9 cellular contexts compared by ENCODE assay signal in genomic region chr11:128547946-128548654, GRCh38. TPM values are rescaled to one million over a fixed set of nuclear protein-coding genes. Genes with fewer than 3 reads are reported as not detected.
A peak's percentile ranks its signal among the peaks of the same experiment; 100 is the strongest.
DNase-seq lines count a peak whose midpoint lies in the region; ATAC-seq and TF ChIP-seq lines count a peak whose summit lies in the region.
"Had no signal": no experiment of that assay in that cellular context is flagged by ENCODE, and none has a peak within 500 bp of the region (broad histone marks: within the 10 kb centered on the region; RNA-seq: fewer than 3 reads in every experiment).

No MANE protein-coding gene starts in this region.

- TF ChIP-seq CTCF in AG04450 (IDR thresholded peaks at IDR 0.05; ENCODE audit: low read depth, low read length) (no peak), MM.1S (IDR thresholded peaks at IDR 0.05; ENCODE audit: low read length) (no peak), choroid plexus epithelial cell (conservative IDR thresholded peaks at IDR 0.05; ENCODE audit: low read depth, low read length) (no peak)

- no peaks in the 10 kb centered on the region for H3K36me3 ChIP-seq in MM.1S (replicated peaks; ENCODE audit: insufficient read depth, low read length)
- H3K36me3 ChIP-seq in naive thymus-derived CD4-positive, alpha-beta T cell (ENCODE audit: control insufficient read depth in 2 of 3, insufficient read depth in 3 of 3, low read length in 3 of 3): no peaks in the 10 kb centered on the region

- H2AFZ ChIP-seq in MM.1S (ENCODE audit: low read length): peak overlapping the region; percentile 82

- H3F3A ChIP-seq in MM.1S (ENCODE audit: insufficient read depth, low read length): no peaks in the 10 kb centered on the region

- intact Hi-C loops in naive thymus-derived CD4-positive, alpha-beta T cell (cut with micrococcal nuclease): loop anchor here (1.0 to 2.0 kb wide), 5 partner anchors 8 to 63 kb away; no protein-coding TSS in a partner anchor

- no peaks in the 10 kb centered on the region for H3K79me2 ChIP-seq in MM.1S (ENCODE audit: low read length)

- H3K36me3 Mint-ChIP-seq in naive thymus-derived CD4-positive, alpha-beta T cell: peaks cover 0 to 3% (median 0%) of the 10 kb centered on the region in 5 donors

- no peaks in the 10 kb centered on the region for H3K9me3 Mint-ChIP-seq in naive thymus-derived CD4-positive, alpha-beta T cell

- H3K4me2 ChIP-seq in MM.1S (ENCODE audit: low read depth, low read length): peak overlapping the region; percentile 84; the same call in 1 of the 2 replicates

- DNase-seq in AG04450 (ENCODE audit: low read depth, low spot score) (no peak), MM.1S (no peak), choroid plexus epithelial cell (ENCODE audit: low read depth) (no peak), NCI-H2196 treated with DMSO at 0.1 percent for 48 hours (lab: John Stamatoyannopoulos, UW; ENCODE audit: unreplicated experiment) (no peak)
- peak in 4 of 9 donors; percentile 36 to 42 (median 38) for DNase-seq in naive thymus-derived CD4-positive, alpha-beta T cell
- DNase-seq: activated effector memory CD4-positive, alpha-beta T cell treated with Interleukin-2 at 50 U/mL for 16 hours had no signal

- no peaks in the 10 kb centered on the region for H3K27me3 Mint-ChIP-seq in naive thymus-derived CD4-positive, alpha-beta T cell

- peaks cover 52 to 100% (median 93%) of the 10 kb centered on the region in 7 donors for H3K4me1 Mint-ChIP-seq in naive thymus-derived CD4-positive, alpha-beta T cell

- peak overlapping the region; percentile 32; the same call in 1 of the 2 replicates for H3K9ac ChIP-seq in MM.1S (ENCODE audit: low read length)

- H3K4me3 ChIP-seq in AG04450 (ENCODE audit: low read depth, low read length): peak overlapping the region; percentile 40
- peak overlapping the region; percentile 55 for H3K4me3 ChIP-seq in MM.1S (ENCODE audit: low read length)
- H3K4me3 ChIP-seq in choroid plexus epithelial cell (ENCODE audit: low read depth, low read length): peak overlapping the region; percentile 52
- H3K4me3 ChIP-seq in naive thymus-derived CD4-positive, alpha-beta T cell (ENCODE audit: low read length): peak overlapping the region; percentile 37

- POLR2A ChIA-PET in AG04450 (lab: Yijun Ruan, JAX): no interaction called here
- POLR2A ChIA-PET in naive thymus-derived CD4-positive, alpha-beta T cell (lab: Charles Lee): interaction anchor here (0.5 to 15.5 kb wide), 14 partner anchors 9 to 334 kb away, joined by 3 to 380 read pairs (median 4); no protein-coding TSS in a partner anchor

- CTCF ChIA-PET in AG04450 (lab: Charles Lee): interaction anchor here (0.8 to 3.5 kb wide), 4 partner anchors 18 to 376 kb away, joined by 3 to 14 read pairs (median 4); no protein-coding TSS in a partner anchor
- CTCF ChIA-PET in naive thymus-derived CD4-positive, alpha-beta T cell (lab: Charles Lee): interaction anchor here (1.0 to 1.8 kb wide), 5 partner anchors 11 to 84 kb away, joined by 3 to 12 read pairs (median 3); no protein-coding TSS in a partner anchor

- no peaks in the 10 kb centered on the region for H3K27me3 ChIP-seq in AG04450 (ENCODE audit: control insufficient read depth, insufficient read depth, low read length)
- H3K27me3 ChIP-seq in MM.1S (replicated peaks; ENCODE audit: insufficient read depth, low read length): no peaks in the 10 kb centered on the region
- H3K27me3 ChIP-seq in naive thymus-derived CD4-positive, alpha-beta T cell (ENCODE audit: control insufficient read depth in 2 of 2, insufficient read depth in 2 of 2, low read length in 2 of 2): no peaks in the 10 kb centered on the region

- H3K9me3 ChIP-seq in AG04450 (ENCODE audit: control insufficient read depth, insufficient read depth, low read length): no peaks in the 10 kb centered on the region; the same call in 1 of the 2 replicates
- no peaks in the 10 kb centered on the region for H3K9me3 ChIP-seq in MM.1S (replicated peaks; ENCODE audit: insufficient read depth, low read length)
- H3K9me3 ChIP-seq in naive thymus-derived CD4-positive, alpha-beta T cell (ENCODE audit: control insufficient read depth in 2 of 3, low read length in 3 of 3): no peaks in the 10 kb centered on the region

- peak; percentile 24 for ATAC-seq in naive thymus-derived CD4-positive, alpha-beta T cell
- ATAC-seq in HG02885 (IDR thresholded peaks at IDR 0.05; ENCODE audit: poor library complexity, unreplicated experiment) (no peak), HG03469 (IDR thresholded peaks at IDR 0.05; ENCODE audit: unreplicated experiment) (no peak), GM21786 (IDR thresholded peaks at IDR 0.05; ENCODE audit: unreplicated experiment) (no peak)

- H3K4me1 ChIP-seq in MM.1S (ENCODE audit: low read length): no peaks in the 10 kb centered on the region
- H3K4me1 ChIP-seq in naive thymus-derived CD4-positive, alpha-beta T cell (ENCODE audit: control insufficient read depth in 2 of 2, insufficient read depth in 2 of 2, low read length in 2 of 2): peaks cover 33 to 72% of the 10 kb centered on the region in 2 donors

- peak overlapping the region; percentile 78 to 97 (median 90) for H3K4me3 Mint-ChIP-seq in naive thymus-derived CD4-positive, alpha-beta T cell

- H3K27ac ChIP-seq in AG04450 (ENCODE audit: low read depth, low read length) (peak overlapping the region; percentile 11), MM.1S (ENCODE audit: low read length) (no peak overlapping the region)
- H3K27ac ChIP-seq in naive thymus-derived CD4-positive, alpha-beta T cell (ENCODE audit: low read depth, low read length): peak overlapping the region; percentile 76

- H4K20me1 ChIP-seq in MM.1S (ENCODE audit: insufficient read depth, low read length): no peaks in the 10 kb centered on the region

- H3K27ac Mint-ChIP-seq in naive thymus-derived CD4-positive, alpha-beta T cell: peak overlapping the region; percentile 81 to 99 (median 93)

- H3K9me2 ChIP-seq in MM.1S (replicated peaks; ENCODE audit: insufficient read depth, low read length): no peaks in the 10 kb centered on the region

RNA-seq across cellular contexts. Expression of gene ETS1, which starts 39.3 kb away (rescaled TPM):
- polyA plus RNA-seq in AG04450 (2011; rRNA removed): 32.3 and 34.6 TPM in 2 replicates
- polyA minus RNA-seq in AG04450 (2011; rRNA and poly(A)+ RNA removed): 51.1 and 58.3 TPM in 2 replicates
- 100 to 1,000 TPM; 659 to 871 (median 773) TPM for total RNA-seq in naive thymus-derived CD4-positive, alpha-beta T cell
- 100 to 1,000 TPM; 514 to 634 TPM for polyA plus RNA-seq in naive thymus-derived CD4-positive, alpha-beta T cell

Comparison
In these comparisons a context has a peak if more than half of its experiments do, and no peak if none do; other contexts are left out.
1. RNA of gene ETS1, which starts 39.3 kb away (polyA plus RNA-seq): 514 to 634 TPM in naive thymus-derived CD4-positive, alpha-beta T cell; 32.3 to 34.6 TPM in AG04450; every median in the first group is over 10 times any median in the second.
2. Peak in every context shown above with its lines, with median percentiles within 50 percentile points of each other: H3K4me3 ChIP-seq.